Comparison of ENCODE assay signal across 1 cellular context in genomic region chr7:79453266-79453557, GRCh38.
TF ChIP-seq lines count a peak whose summit lies in the region.

No MANE protein-coding gene starts in this region.

TF ChIP-seq in HEK293, 187 proteins besides CTCF, POLR2A, EP300 and RAD21 (continued from another document):
- TF ChIP-seq ZNF629 (tag by site-specific recombination; IDR thresholded peaks at IDR 0.05) (no peak), GLI4 (tag by site-specific recombination; IDR thresholded peaks at IDR 0.05) (0 out of 2 replicates have a peak, but pooled peaks have one; percentile 96), ZNF24 (tag by site-specific recombination; IDR thresholded peaks at IDR 0.05) (no peak), ZNF23 (tag by site-specific recombination; IDR thresholded peaks at IDR 0.05; ENCODE audit: borderline replicate concordance) (no peak), ZNF747 (tag by site-specific recombination; IDR thresholded peaks at IDR 0.05) (no peak), PRDM10 (tag by site-specific recombination; IDR thresholded peaks at IDR 0.05) (peak; percentile 88), ZNF692 (tag by site-specific recombination; IDR thresholded peaks at IDR 0.05) (no peak)
- TF ChIP-seq, protein P1, sequence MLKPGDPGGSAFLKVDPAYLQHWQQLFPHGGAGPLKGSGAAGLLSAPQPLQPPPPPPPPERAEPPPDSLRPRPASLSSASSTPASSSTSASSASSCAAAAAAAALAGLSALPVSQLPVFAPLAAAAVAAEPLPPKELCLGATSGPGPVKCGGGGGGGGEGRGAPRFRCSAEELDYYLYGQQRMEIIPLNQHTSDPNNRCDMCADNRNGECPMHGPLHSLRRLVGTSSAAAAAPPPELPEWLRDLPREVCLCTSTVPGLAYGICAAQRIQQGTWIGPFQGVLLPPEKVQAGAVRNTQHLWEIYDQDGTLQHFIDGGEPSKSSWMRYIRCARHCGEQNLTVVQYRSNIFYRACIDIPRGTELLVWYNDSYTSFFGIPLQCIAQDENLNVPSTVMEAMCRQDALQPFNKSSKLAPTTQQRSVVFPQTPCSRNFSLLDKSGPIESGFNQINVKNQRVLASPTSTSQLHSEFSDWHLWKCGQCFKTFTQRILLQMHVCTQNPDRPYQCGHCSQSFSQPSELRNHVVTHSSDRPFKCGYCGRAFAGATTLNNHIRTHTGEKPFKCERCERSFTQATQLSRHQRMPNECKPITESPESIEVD (tag by site-specific recombination; IDR thresholded peaks at IDR 0.05), result no peak
- TF ChIP-seq, protein P2, sequence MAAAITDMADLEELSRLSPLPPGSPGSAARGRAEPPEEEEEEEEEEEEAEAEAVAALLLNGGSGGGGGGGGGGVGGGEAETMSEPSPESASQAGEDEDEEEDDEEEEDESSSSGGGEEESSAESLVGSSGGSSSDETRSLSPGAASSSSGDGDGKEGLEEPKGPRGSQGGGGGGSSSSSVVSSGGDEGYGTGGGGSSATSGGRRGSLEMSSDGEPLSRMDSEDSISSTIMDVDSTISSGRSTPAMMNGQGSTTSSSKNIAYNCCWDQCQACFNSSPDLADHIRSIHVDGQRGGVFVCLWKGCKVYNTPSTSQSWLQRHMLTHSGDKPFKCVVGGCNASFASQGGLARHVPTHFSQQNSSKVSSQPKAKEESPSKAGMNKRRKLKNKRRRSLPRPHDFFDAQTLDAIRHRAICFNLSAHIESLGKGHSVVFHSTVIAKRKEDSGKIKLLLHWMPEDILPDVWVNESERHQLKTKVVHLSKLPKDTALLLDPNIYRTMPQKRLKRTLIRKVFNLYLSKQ (tag by site-specific recombination; IDR thresholded peaks at IDR 0.05; ENCODE audit: borderline replicate concordance), result no peak
